Comparison of ENCODE assay signal across 12 cellular contexts in the genomic region with DNA sequence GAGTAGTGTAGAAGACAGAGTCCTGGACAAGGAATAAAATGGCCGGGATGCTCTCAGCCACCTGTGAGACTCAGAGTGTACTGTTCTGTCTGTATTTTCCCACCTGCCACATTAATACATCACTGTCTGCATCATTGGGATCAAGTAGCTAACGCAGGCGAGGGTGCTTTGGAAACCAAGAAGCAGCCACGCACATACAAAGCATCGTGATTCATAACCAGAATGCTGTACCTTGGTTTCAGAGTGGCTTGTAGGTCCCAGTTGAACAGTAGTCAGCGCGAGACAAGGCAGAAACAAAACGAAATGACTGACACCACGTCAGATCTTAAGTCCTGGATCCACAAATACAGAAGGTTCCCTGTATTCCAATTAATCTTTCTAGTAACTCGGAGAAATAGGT.
A peak's percentile ranks its signal among the peaks of the same experiment; 100 is the strongest.
DNase-seq lines count a peak whose midpoint lies in the region; ATAC-seq and TF ChIP-seq lines count a peak whose summit lies in the region.
"Had no signal": no experiment of that assay in that cellular context is flagged by ENCODE, and none has a peak within 500 bp of the region (broad histone marks: within the 10 kb centered on the region; RNA-seq: fewer than 3 reads in every experiment).

No MANE protein-coding gene starts in this region.

- POLR2A ChIA-PET in T-cell (lab: Charles Lee) = no interaction called here

- no peak overlapping the region for H3K27ac Mint-ChIP-seq in T-cell
- H3K27ac Mint-ChIP-seq: activated naive CD8-positive, alpha-beta T cell treated with anti-CD3 and anti-CD28 coated beads for 36 hours; naive B cell had no signal

- no peaks in the 10 kb centered on the region for H3K27me3 ChIP-seq in BE2C

- no peaks in the 10 kb centered on the region for H3K9me3 ChIP-seq in BE2C

- no peak overlapping the region for H3K4me3 ChIP-seq in BE2C (ENCODE audit: low read depth, low read length)
- H3K4me3 ChIP-seq: thoracic aorta had no signal

- ATAC-seq in GM19328 (IDR thresholded peaks at IDR 0.05; ENCODE audit: unreplicated experiment) (peak; percentile 66), HG02642 (IDR thresholded peaks at IDR 0.05; ENCODE audit: poor library complexity, unreplicated experiment) (peak; percentile 61), HG03565 (IDR thresholded peaks at IDR 0.05; ENCODE audit: unreplicated experiment) (peak; percentile 88), T-cell (replicated peaks in 1 of 4) (no peak)
- no peak for ATAC-seq in activated CD4-positive, CD25-positive, alpha-beta regulatory T cell treated with anti-CD3 and anti-CD28 coated beads, Interleukin-2, amount 50 U/mL, for 24 hours

- CTCF ChIA-PET in T-cell (lab: Charles Lee) = no interaction called here

- peaks cover 5 to 9% (median 7%) of the 10 kb centered on the region in 3 donors for H3K9me3 Mint-ChIP-seq in T-cell

- peaks cover 8 to 27% of the 10 kb centered on the region in 2 donors for H3K27me3 Mint-ChIP-seq in T-cell

- peaks cover 0 to 4% (median 2%) of the 10 kb centered on the region in 3 donors for H3K4me1 Mint-ChIP-seq in T-cell
- H3K4me1 Mint-ChIP-seq: activated naive CD8-positive, alpha-beta T cell treated with anti-CD3 and anti-CD28 coated beads for 36 hours had no signal

- TF ChIP-seq CTCF in BE2C (IDR thresholded peaks at IDR 0.05; ENCODE audit: low read depth, low read length) = no peak

- no peaks in the 10 kb centered on the region for H3K4me1 ChIP-seq in BE2C

- no peaks in the 10 kb centered on the region for H3K36me3 Mint-ChIP-seq in T-cell
- H3K36me3 Mint-ChIP-seq: activated naive CD8-positive, alpha-beta T cell treated with anti-CD3 and anti-CD28 coated beads for 36 hours had no signal

- peak; percentile 22 for DNase-seq in superior temporal gyrus (ENCODE audit: extremely low spot score)
- no peak for DNase-seq in T-cell
- DNase-seq in BE2C = no peak
- DNase-seq: activated naive CD8-positive, alpha-beta T cell treated with anti-CD3 and anti-CD28 coated beads for 36 hours; naive B cell; NCI-H1694; stimulated activated CD4-positive, alpha-beta T cell treated with anti-CD3 and anti-CD28 coated beads, Interleukin-1b, Interleukin-23, amount 100 ng/mL, for 48 hours had no signal

- no peak overlapping the region for H3K4me3 Mint-ChIP-seq in T-cell
- H3K4me3 Mint-ChIP-seq: activated naive CD8-positive, alpha-beta T cell treated with anti-CD3 and anti-CD28 coated beads for 36 hours; naive B cell had no signal

- no peaks in the 10 kb centered on the region for H3K36me3 ChIP-seq in BE2C
- H3K36me3 ChIP-seq: thoracic aorta had no signal

Comparison
In these comparisons a context has a peak if more than half of its experiments do, and no peak if none do; other contexts are left out.
1. ATAC-seq: peak in GM19328 (single experiment), HG02642 (single experiment) and HG03565 (single experiment); none in activated CD4-positive, CD25-positive, alpha-beta regulatory T cell treated with anti-CD3 and anti-CD28 coated beads, Interleukin-2, amount 50 U/mL, for 24 hours (0 of 2) and T-cell (0 of 4).